Comparison of ENCODE assay signal across 9 cellular contexts in the genomic region with DNA sequence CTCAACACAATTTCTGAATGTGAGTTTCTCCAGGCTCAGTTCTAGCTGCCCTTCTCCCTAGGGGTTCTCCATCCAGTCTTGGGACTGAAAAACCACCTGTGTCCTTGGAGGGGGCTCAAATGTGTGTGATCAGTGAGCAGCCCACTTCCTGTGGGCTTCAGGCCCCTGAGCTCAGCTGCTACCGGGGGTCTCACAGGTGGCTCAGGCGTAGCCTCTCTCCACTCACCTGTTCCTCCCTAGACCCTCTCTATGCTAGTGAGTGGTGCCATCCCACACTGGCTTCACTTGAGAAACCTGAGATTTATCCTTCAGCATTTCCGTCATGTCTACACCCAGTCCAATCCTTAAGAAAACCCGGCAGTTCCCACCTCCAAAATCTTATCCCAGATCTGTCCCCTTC.
"Had no signal": no experiment of that assay in that cellular context is flagged by ENCODE, and none has a peak within 500 bp of the region (broad histone marks: within the 10 kb centered on the region; RNA-seq: fewer than 3 reads in every experiment).

No MANE protein-coding gene starts in this region.

- H3K4me1 ChIP-seq: esophagus muscularis mucosa, parathyroid adenoma had no signal

- H3K9me3 Mint-ChIP-seq: activated naive CD4-positive, alpha-beta T cell treated with anti-CD3 and anti-CD28 coated beads, Interleukin-2, amount 50 U/mL, for 72 hours had no signal

- H3K9me3 ChIP-seq: esophagus muscularis mucosa, tibial nerve had no signal

- DNase-seq: activated effector memory CD4-positive, alpha-beta T cell treated with Interleukin-2 at 50 U/mL for 16 hours; cerebellar nuclear complex; dermis blood vessel endothelial cell had no signal

- ATAC-seq: activated CD4-positive, CD25-positive, alpha-beta regulatory T cell treated with anti-CD3 and anti-CD28 coated beads, Interleukin-2, amount 50 U/mL, for 24 hours; activated naive CD4-positive, alpha-beta T cell treated with anti-CD3 and anti-CD28 coated beads, Interleukin-2, amount 50 U/mL, for 72 hours; SK-N-SH treated with all-trans-retinoic acid at 6 μM for 48 hours had no signal

- H3K4me3 ChIP-seq: esophagus muscularis mucosa, tibial nerve had no signal

- H3K27me3 ChIP-seq: esophagus muscularis mucosa, tibial nerve had no signal

- H3K27ac ChIP-seq: esophagus muscularis mucosa, parathyroid adenoma had no signal
